Comparison of ENCODE assay signal across 1 cellular context in the genomic region with DNA sequence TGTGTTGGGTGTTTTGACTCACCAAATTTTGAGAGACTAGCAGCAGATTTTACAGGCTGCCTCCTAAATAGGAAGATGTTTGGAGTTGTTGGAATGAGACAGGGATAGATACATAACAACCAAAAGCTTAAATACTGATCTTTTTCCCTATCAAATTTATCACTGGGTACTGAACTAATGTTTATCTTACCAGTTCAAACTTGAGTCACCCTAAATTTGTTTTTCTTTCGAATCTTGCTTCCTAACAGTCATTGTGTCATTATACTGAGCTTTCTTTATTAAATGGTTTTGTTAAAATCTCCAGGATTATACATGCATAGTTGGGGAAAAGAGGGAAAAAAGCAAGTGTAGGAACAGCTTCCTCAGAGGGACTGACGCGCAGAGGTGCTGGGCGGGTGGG.
TF ChIP-seq lines count a peak whose summit lies in the region.

No MANE protein-coding gene starts in this region.

TF ChIP-seq in WTC11, 78 proteins besides CTCF, POLR2A, EP300 and RAD21 (continued from another document):
- TF ChIP-seq, protein P1, sequence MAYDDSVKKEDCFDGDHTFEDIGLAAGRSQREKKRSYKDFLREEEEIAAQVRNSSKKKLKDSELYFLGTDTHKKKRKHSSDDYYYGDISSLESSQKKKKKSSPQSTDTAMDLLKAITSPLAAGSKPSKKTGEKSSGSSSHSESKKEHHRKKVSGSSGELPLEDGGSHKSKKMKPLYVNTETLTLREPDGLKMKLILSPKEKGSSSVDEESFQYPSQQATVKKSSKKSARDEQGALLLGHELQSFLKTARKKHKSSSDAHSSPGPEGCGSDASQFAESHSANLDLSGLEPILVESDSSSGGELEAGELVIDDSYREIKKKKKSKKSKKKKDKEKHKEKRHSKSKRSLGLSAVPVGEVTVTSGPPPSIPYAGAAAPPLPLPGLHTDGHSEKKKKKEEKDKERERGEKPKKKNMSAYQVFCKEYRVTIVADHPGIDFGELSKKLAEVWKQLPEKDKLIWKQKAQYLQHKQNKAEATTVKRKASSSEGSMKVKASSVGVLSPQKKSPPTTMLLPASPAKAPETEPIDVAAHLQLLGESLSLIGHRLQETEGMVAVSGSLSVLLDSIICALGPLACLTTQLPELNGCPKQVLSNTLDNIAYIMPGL (CRISPR knock-in tag; IDR thresholded peaks at IDR 0.05), result no peak
- TF ChIP-seq JUN (CRISPR knock-in tag; IDR thresholded peaks at IDR 0.05), result no peak
- no peak for TF ChIP-seq TEAD1 (CRISPR knock-in tag; IDR thresholded peaks at IDR 0.05)
- TF ChIP-seq, protein P2, sequence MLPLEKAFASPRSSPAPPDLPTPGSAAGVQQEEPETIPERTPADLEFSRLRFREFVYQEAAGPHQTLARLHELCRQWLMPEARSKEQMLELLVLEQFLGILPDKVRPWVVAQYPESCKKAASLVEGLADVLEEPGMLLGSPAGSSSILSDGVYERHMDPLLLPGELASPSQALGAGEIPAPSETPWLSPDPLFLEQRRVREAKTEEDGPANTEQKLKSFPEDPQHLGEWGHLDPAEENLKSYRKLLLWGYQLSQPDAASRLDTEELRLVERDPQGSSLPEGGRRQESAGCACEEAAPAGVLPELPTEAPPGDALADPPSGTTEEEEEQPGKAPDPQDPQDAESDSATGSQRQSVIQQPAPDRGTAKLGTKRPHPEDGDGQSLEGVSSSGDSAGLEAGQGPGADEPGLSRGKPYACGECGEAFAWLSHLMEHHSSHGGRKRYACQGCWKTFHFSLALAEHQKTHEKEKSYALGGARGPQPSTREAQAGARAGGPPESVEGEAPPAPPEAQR (CRISPR knock-in tag; IDR thresholded peaks at IDR 0.05), result no peak
